Comparison of ENCODE assay signal across 24 cellular contexts in the genomic region with DNA sequence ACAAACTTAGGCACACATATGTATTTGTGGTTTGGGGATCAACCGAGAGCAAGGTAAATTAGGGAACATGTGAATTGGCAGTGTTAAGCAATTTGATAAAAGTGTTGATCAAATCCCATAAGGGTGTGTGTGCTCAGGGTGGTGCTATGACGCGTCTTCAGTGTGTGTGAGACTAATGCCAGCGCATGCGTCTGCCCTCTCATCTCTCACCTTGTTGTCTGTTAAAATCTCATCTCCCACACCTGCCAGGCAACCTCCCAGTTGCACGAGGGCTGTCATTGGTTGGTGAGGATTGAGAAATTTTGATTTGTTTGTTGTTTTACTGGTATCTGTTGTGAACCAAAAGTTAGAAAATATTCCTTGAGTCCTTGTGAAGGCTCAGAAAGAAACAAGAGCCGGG.
DNase-seq lines count a peak whose midpoint lies in the region; ATAC-seq, FAIRE-seq and TF ChIP-seq lines count a peak whose summit lies in the region.
"Had no signal": no experiment of that assay in that cellular context is flagged by ENCODE, and none has a peak within 500 bp of the region (broad histone marks: within the 10 kb centered on the region; RNA-seq: fewer than 3 reads in every experiment).

No MANE protein-coding gene starts in this region.

- no peak overlapping the region for H3K4me3 ChIP-seq in K562
- H3K4me3 ChIP-seq in esophagus muscularis mucosa: no peak overlapping the region
- no peak overlapping the region for H3K4me3 ChIP-seq in mesendoderm (ENCODE audit: low read length)
- H3K4me3 ChIP-seq: BLaER1 treated with 17β-estradiol and CSF1 and Interleukin-3, amounts not matched to agents 10 nM and 100 nM; SK-N-MC had no signal

- TF ChIP-seq POLR2A in K562 (conservative IDR thresholded peaks at IDR 0.05) (no peak), esophagus muscularis mucosa (IDR thresholded peaks at IDR 0.05; ENCODE audit: low read depth) (no peak)

- no peak overlapping the region for H4K5ac ChIP-seq in mesendoderm (ENCODE audit: low read length)

- H3K4me1 ChIP-seq in K562 (replicated peaks in 1 of 2; ENCODE audit: control insufficient read depth in 2 of 2, insufficient read depth in 2 of 2, low read length in 2 of 2) (peaks cover 0 to 12% of the 10 kb centered on the region in 2 experiments; a peak in 3 of 5 replicates), esophagus muscularis mucosa (peaks cover 0 to 16% (median 9%) of the 10 kb centered on the region in 4 donors), mesendoderm (ENCODE audit: control insufficient read depth, low read depth, low read length) (peaks cover 24% of the 10 kb centered on the region)
- H3K4me1 ChIP-seq: BLaER1 treated with 17β-estradiol and CSF1 and Interleukin-3, amounts not matched to agents 10 nM and 100 nM had no signal

- no peak overlapping the region for H3K18ac ChIP-seq in mesendoderm (ENCODE audit: low read length)

- H3K9me1 ChIP-seq in K562 (ENCODE audit: control insufficient read depth, insufficient read depth, low read length): no peaks in the 10 kb centered on the region

- no peaks in the 10 kb centered on the region for H3K79me1 ChIP-seq in mesendoderm (ENCODE audit: low read length)

- H2BK5ac ChIP-seq in mesendoderm (ENCODE audit: low read length): no peak overlapping the region

- H3K27ac ChIP-seq in C4-2B (peak overlapping the region; percentile 68), K562 (ENCODE audit: extremely low read depth, low read depth, low read length) (no peak overlapping the region), esophagus muscularis mucosa (replicated peaks in 1 of 4) (no peak overlapping the region), mesendoderm (ENCODE audit: low read depth, low read length) (no peak overlapping the region)
- H3K27ac ChIP-seq: BLaER1 treated with 17β-estradiol and CSF1 and Interleukin-3, amounts not matched to agents 10 nM and 100 nM; HL-60; RWPE1; SK-N-MC had no signal

- H2AFZ ChIP-seq in K562 (ENCODE audit: low read depth, low read length): no peak overlapping the region

- no peak for ATAC-seq in K562
- ATAC-seq in GM19455 (IDR thresholded peaks at IDR 0.05; ENCODE audit: unreplicated experiment): no peak
- no peak for ATAC-seq in HG02623 (IDR thresholded peaks at IDR 0.05; ENCODE audit: unreplicated experiment)
- ATAC-seq: CD8-positive, alpha-beta T cell had no signal

- no peak overlapping the region for H4K8ac ChIP-seq in mesendoderm (ENCODE audit: low read depth, low read length)

- H3K27me3 ChIP-seq in K562 (ENCODE audit: control insufficient read depth in 2 of 2, insufficient read depth in 2 of 2, low read length in 2 of 2) (peaks cover 5 to 6% of the 10 kb centered on the region in 2 experiments; a peak in 3 of 5 replicates), esophagus muscularis mucosa (no peaks in the 10 kb centered on the region), mesendoderm (ENCODE audit: insufficient read depth, low read length, poor library complexity) (no peaks in the 10 kb centered on the region)
- H3K27me3 ChIP-seq: BLaER1 treated with 17β-estradiol and CSF1 and Interleukin-3, amounts not matched to agents 10 nM and 100 nM had no signal

- no peak for DNase-seq in K562 (ENCODE audit: extremely low read depth in 1 of 4, low spot score in 3 of 4)
- DNase-seq in esophagus muscularis mucosa (ENCODE audit: extremely low spot score): peak; percentile 53
- DNase-seq in mesendoderm: no peak
- DNase-seq in foreskin melanocyte: no peak
- no peak for DNase-seq in epidermal melanocyte (ENCODE audit: insufficient read length, low spot score)
- DNase-seq: 8988T; CD8-positive, alpha-beta T cell; IMR-90; MV-4-11; NCI-H1105 treated with DMSO at 0.1 percent for 48 hours; NCI-H2171; NCI-H524; NCI-H774; NK-92 treated with Interleukin-12 subunit alpha and Interleukin-12 subunit beta, amount 100 ng/mL, for 24 hours; SHP77 treated with DMSO at 0.1 percent for 48 hours had no signal

- H3K36me3 ChIP-seq in K562 (ENCODE audit: control insufficient read depth, insufficient read depth, low read length): no peaks in the 10 kb centered on the region
- H3K36me3 ChIP-seq in esophagus muscularis mucosa: no peaks in the 10 kb centered on the region
- no peaks in the 10 kb centered on the region for H3K36me3 ChIP-seq in mesendoderm (ENCODE audit: control insufficient read depth, insufficient read depth, low read length)
- H3K36me3 ChIP-seq: BLaER1 treated with 17β-estradiol and CSF1 and Interleukin-3, amounts not matched to agents 10 nM and 100 nM had no signal

- H3K4me2 ChIP-seq in K562 (ENCODE audit: insufficient read depth, low read length): no peak overlapping the region
- H3K4me2 ChIP-seq in mesendoderm (ENCODE audit: low read length): no peak overlapping the region
- H3K4me2 ChIP-seq: BLaER1 treated with 17β-estradiol and CSF1 and Interleukin-3, amounts not matched to agents 10 nM and 100 nM had no signal

- TF ChIP-seq CTCF in C4-2B (conservative IDR thresholded peaks at IDR 0.05): no peak
- no peak for TF ChIP-seq CTCF in K562 (IDR thresholded peaks at IDR 0.05 in 2 of 3, conservative IDR thresholded peaks at IDR 0.05 in 1 of 3; ENCODE audit: insufficient read depth in 2 of 3, low read depth in 1 of 3, low read length in 3 of 3)
- no peak for TF ChIP-seq CTCF in esophagus muscularis mucosa (IDR thresholded peaks at IDR 0.05)

- POLR2A ChIA-PET in K562 (lab: Yijun Ruan, JAX): no interaction called here

- no peak overlapping the region for H3K23ac ChIP-seq in mesendoderm (ENCODE audit: low read length)

- CTCF ChIA-PET in K562 (lab: Yijun Ruan, JAX; ENCODE audit: low intra/inter-chr PET ratio): no interaction called here

- peak overlapping the region; percentile 28 for H3K56ac ChIP-seq in mesendoderm (ENCODE audit: low read length)

- H3K9me3 ChIP-seq in K562 (replicated peaks; ENCODE audit: control insufficient read depth, insufficient read depth, low read depth, low read length): no peaks in the 10 kb centered on the region
- no peaks in the 10 kb centered on the region for H3K9me3 ChIP-seq in esophagus muscularis mucosa
- H3K9me3 ChIP-seq: BLaER1 treated with 17β-estradiol and CSF1 and Interleukin-3, amounts not matched to agents 10 nM and 100 nM had no signal

- H3K79me2 ChIP-seq in K562 (ENCODE audit: control insufficient read depth, insufficient read depth, low read length) (no peaks in the 10 kb centered on the region), mesendoderm (ENCODE audit: control insufficient read depth, insufficient read depth, low read length) (no peaks in the 10 kb centered on the region)

- H3K9ac ChIP-seq in K562 (ENCODE audit: insufficient read depth in 1 of 2, low read depth in 2 of 2, low read length in 2 of 2) (no peak overlapping the region), mesendoderm (ENCODE audit: low read length) (no peak overlapping the region)
- H3K9ac ChIP-seq: BLaER1 treated with 17β-estradiol and CSF1 and Interleukin-3, amounts not matched to agents 10 nM and 100 nM had no signal

- H3K4ac ChIP-seq in mesendoderm (ENCODE audit: low read depth, low read length): no peak overlapping the region

- no peak overlapping the region for H2BK120ac ChIP-seq in mesendoderm (ENCODE audit: low read depth, low read length)

- H2AK5ac ChIP-seq in mesendoderm (ENCODE audit: low read length): peak overlapping the region; percentile 22

- no peak for TF ChIP-seq EP300 in K562 (IDR thresholded peaks at IDR 0.05; ENCODE audit: low read length)
- TF ChIP-seq EP300 in esophagus muscularis mucosa (IDR thresholded peaks at IDR 0.05): no peak

- H2BK15ac ChIP-seq in mesendoderm (replicated peaks; ENCODE audit: low read depth): no peak overlapping the region

- WGBS in K562 (ENCODE audit: insufficient coverage, low coverage, missing lambda C conversion rate): under 1% methylated on average over 7 of the region's 7 CpGs
- 97% methylated on average over 7 of the region's 7 CpGs for WGBS in esophagus muscularis mucosa
- WGBS in mesendoderm (ENCODE audit: extremely low coverage, insufficient coverage, low lambda C conversion rate): no CpG with 5 or more reads among the region's 7 CpGs

- intact Hi-C loops in K562 (cut with micrococcal nuclease): no loop called here
- intact Hi-C loops in esophagus muscularis mucosa (cut with DNase I): no loop called here

- no TSS peak for BruUV-seq in K562 (replicated peaks; lab: Mats Ljungman, UMichigan)

- no peak for FAIRE-seq in K562 (lab: Jason Lieb, UNC)
- FAIRE-seq: G401.6, GM12892 had no signal

- 0 out of 2 replicates have a peak, but pooled peaks cover 10% of the 10 kb centered on the region for H4K20me1 ChIP-seq in K562 (replicated peaks; ENCODE audit: control insufficient read depth, insufficient read depth, low read length)
- H4K20me1 ChIP-seq: BLaER1 treated with 17β-estradiol and CSF1 and Interleukin-3, amounts not matched to agents 10 nM and 100 nM had no signal

- in situ Hi-C loops in K562 (cut with MboI): no loop called here

- TF ChIP-seq RAD21 in K562 (CRISPR knock-in tag; conservative IDR thresholded peaks at IDR 0.05 in 1 of 2, IDR thresholded peaks at IDR 0.05 in 1 of 2): no peak

TF ChIP-seq in K562, 482 proteins besides CTCF, POLR2A, EP300 and RAD21:
- peak; percentile 21 to 34; a peak in 1 of 4 replicates for TF ChIP-seq NRF1 (conservative IDR thresholded peaks at IDR 0.05 in 1 of 2, IDR thresholded peaks at IDR 0.05 in 1 of 2)
- no peak for TF ChIP-seq FOXK2 (conservative IDR thresholded peaks at IDR 0.05 in 1 of 2, IDR thresholded peaks at IDR 0.05 in 1 of 2; ENCODE audit: low read depth in 2 of 2)
